In genomic region chr5:116536279-116537161, GRCh38 we compare ENCODE assay signal across 17 cellular contexts. TPM values are rescaled to one million over a fixed set of nuclear protein-coding genes. Genes with fewer than 3 reads are reported as not detected.
DNase-seq lines count a peak whose midpoint lies in the region; ATAC-seq and TF ChIP-seq lines count a peak whose summit lies in the region.
"Had no signal": no experiment of that assay in that cellular context is flagged by ENCODE, and none has a peak within 500 bp of the region (broad histone marks: within the 10 kb centered on the region; RNA-seq: fewer than 3 reads in every experiment).

No MANE protein-coding gene starts in this region.

- no peak overlapping the region for H2AFZ ChIP-seq in H9 (ENCODE audit: low read length)

- H3K56ac ChIP-seq in H9 (ENCODE audit: insufficient read length, low read depth, low read length), result no peak overlapping the region

- H3K9ac ChIP-seq in H9 (ENCODE audit: extremely low read depth, insufficient read length, low read length), result no peak overlapping the region
- H3K9ac ChIP-seq in rectal smooth muscle tissue (ENCODE audit: low read length), result no peak overlapping the region

- no peak overlapping the region for H4K8ac ChIP-seq in H9 (replicated peaks; ENCODE audit: insufficient read length, low read depth, low read length)

- H3K79me2 ChIP-seq in H9 (ENCODE audit: insufficient read depth, low read length), result peaks cover 86% of the 10 kb centered on the region

- no peak overlapping the region for H3K4ac ChIP-seq in H9 (ENCODE audit: low read depth, low read length)

- H2BK12ac ChIP-seq in H9 (ENCODE audit: insufficient read length, low read depth, low read length), result no peak overlapping the region

- DNase-seq in H9 (no peak), body of pancreas (peak in 1 of 4 donors; percentile 12), islet precursor cell (peak; percentile 67), NOMO-1 treated with DMSO at 0.1 percent for 48 hours (lab: John Stamatoyannopoulos, UW; ENCODE audit: unreplicated experiment) (no peak), omental fat pad (ENCODE audit: low spot score) (no peak)
- no peak for DNase-seq in activated T-cell treated with anti-CD3 and anti-CD28 coated beads, Interleukin-2, amount 50 U/mL, for 24 hours
- no peak for DNase-seq in effector memory CD8-positive, alpha-beta T cell
- DNase-seq: activated naive CD4-positive, alpha-beta T cell treated with Interleukin-2 at 50 U/mL for 16 hours; DMS153; GOT3; NCI-H1105; NCI-H510A had no signal

- no peak for TF ChIP-seq POLR2A in body of pancreas (IDR thresholded peaks at IDR 0.05)

- H3K27ac ChIP-seq in H9 (ENCODE audit: insufficient read length, low read depth, low read length), result no peak overlapping the region
- H3K27ac ChIP-seq in body of pancreas, result peak overlapping the region in 3 of 4 donors; percentile 23 to 53 (median 44)
- H3K27ac ChIP-seq in rectal smooth muscle tissue (ENCODE audit: low read depth, low read length), result no peak overlapping the region
- H3K27ac ChIP-seq: suprapubic skin had no signal

- no peaks in the 10 kb centered on the region for H4K20me1 ChIP-seq in H9 (ENCODE audit: control insufficient read depth, insufficient read depth, insufficient read length)

- H3K4me3 ChIP-seq in body of pancreas, result no peak overlapping the region
- H3K4me3 ChIP-seq in rectal smooth muscle tissue (ENCODE audit: low read length), result peak overlapping the region; percentile 17
- H3K4me3 ChIP-seq: suprapubic skin had no signal

- intact Hi-C loops in body of pancreas (cut with DNase I), result no loop called here

- H3K9me3 ChIP-seq in H9 (ENCODE audit: control insufficient read depth, low read depth, low read length), result no peaks in the 10 kb centered on the region
- no peaks in the 10 kb centered on the region for H3K9me3 ChIP-seq in body of pancreas
- H3K9me3 ChIP-seq: suprapubic skin had no signal

- no peak overlapping the region; a peak in 1 of 5 replicates for H3K4me3 Mint-ChIP-seq in H9
- no peak overlapping the region for H3K4me3 Mint-ChIP-seq in activated T-cell treated with anti-CD3 and anti-CD28 coated beads, Interleukin-2, amount 50 U/mL, for 24 hours
- no peak overlapping the region for H3K4me3 Mint-ChIP-seq in effector memory CD8-positive, alpha-beta T cell
- H3K4me3 Mint-ChIP-seq: IgD-negative memory B cell had no signal

- no peak overlapping the region for H3K23ac ChIP-seq in H9 (ENCODE audit: insufficient read length, low read depth, low read length)

- H3K36me3 ChIP-seq in body of pancreas (replicated peaks in 1 of 2; ENCODE audit: insufficient read depth in 1 of 2, low read depth in 2 of 2) (no peaks in the 10 kb centered on the region), rectal smooth muscle tissue (ENCODE audit: control insufficient read depth, insufficient read depth, low read length) (no peaks in the 10 kb centered on the region)
- H3K36me3 ChIP-seq: suprapubic skin had no signal

- no peak overlapping the region for H4K5ac ChIP-seq in H9 (ENCODE audit: insufficient read length, low read depth, low read length)

- peaks cover 48 to 63% of the 10 kb centered on the region in 2 experiments for H3K4me1 Mint-ChIP-seq in H9
- H3K4me1 Mint-ChIP-seq in activated T-cell treated with anti-CD3 and anti-CD28 coated beads, Interleukin-2, amount 50 U/mL, for 24 hours (ENCODE audit: low read depth), result no peaks in the 10 kb centered on the region
- H3K4me1 Mint-ChIP-seq in effector memory CD8-positive, alpha-beta T cell (ENCODE audit: low read depth in 2 of 2), result no peaks in the 10 kb centered on the region
- H3K4me1 Mint-ChIP-seq: IgD-negative memory B cell had no signal

- H2BK15ac ChIP-seq in H9 (ENCODE audit: low read depth, low read length), result no peak overlapping the region

- H3K27me3 ChIP-seq in H9 (ENCODE audit: insufficient read depth, low read length) (no peaks in the 10 kb centered on the region), body of pancreas (no peaks in the 10 kb centered on the region), rectal smooth muscle tissue (ENCODE audit: control insufficient read depth, insufficient read depth, low read length) (no peaks in the 10 kb centered on the region)
- H3K27me3 ChIP-seq: suprapubic skin had no signal

- H3K27me3 Mint-ChIP-seq in H9 (ENCODE audit: low read depth), result no peaks in the 10 kb centered on the region
- H3K27me3 Mint-ChIP-seq in activated T-cell treated with anti-CD3 and anti-CD28 coated beads, Interleukin-2, amount 50 U/mL, for 24 hours, result no peaks in the 10 kb centered on the region
- H3K27me3 Mint-ChIP-seq in effector memory CD8-positive, alpha-beta T cell, result no peaks in the 10 kb centered on the region
- H3K27me3 Mint-ChIP-seq: IgD-negative memory B cell had no signal

- H3K18ac ChIP-seq in H9 (ENCODE audit: insufficient read length, low read depth, low read length), result no peak overlapping the region

- H2BK120ac ChIP-seq in H9 (ENCODE audit: low read depth, low read length, poor library complexity, severe bottlenecking), result no peak overlapping the region

- H2BK5ac ChIP-seq in H9 (ENCODE audit: insufficient read length, low read length), result no peak overlapping the region

- peak; percentile 23 for ATAC-seq in body of pancreas
- ATAC-seq in effector memory CD8-positive, alpha-beta T cell (replicated peaks), result no peak
- no peak for ATAC-seq in omental fat pad (ENCODE audit: low FRiP score)
- ATAC-seq: left lobe of liver, Panc1 had no signal

- H3K4me1 ChIP-seq in H9 (ENCODE audit: insufficient read depth, low read length) (peaks cover 20% of the 10 kb centered on the region), body of pancreas (peaks cover 45% of the 10 kb centered on the region), rectal smooth muscle tissue (ENCODE audit: control insufficient read depth, insufficient read depth, low read length) (no peaks in the 10 kb centered on the region)

- H3K9me3 Mint-ChIP-seq in H9, result no peaks in the 10 kb centered on the region
- no peaks in the 10 kb centered on the region for H3K9me3 Mint-ChIP-seq in activated T-cell treated with anti-CD3 and anti-CD28 coated beads, Interleukin-2, amount 50 U/mL, for 24 hours
- H3K9me3 Mint-ChIP-seq in effector memory CD8-positive, alpha-beta T cell, result peaks cover 0 to 2% of the 10 kb centered on the region in 2 donors
- H3K9me3 Mint-ChIP-seq: IgD-negative memory B cell had no signal

- no peak overlapping the region for H2AK5ac ChIP-seq in H9 (ENCODE audit: insufficient read length, low read length)

- H2BK20ac ChIP-seq in H9 (ENCODE audit: low read depth, low read length, poor library complexity, severe bottlenecking), result no peak overlapping the region

- TF ChIP-seq CTCF in H9 (conservative IDR thresholded peaks at IDR 0.05) (no peak), body of pancreas (IDR thresholded peaks at IDR 0.05) (no peak), omental fat pad (IDR thresholded peaks at IDR 0.05) (no peak)

- no CpG with 5 or more reads among the region's 12 CpGs for WGBS in H9 (ENCODE audit: extremely low coverage, insufficient read length, low lambda C conversion rate)
- WGBS in body of pancreas, 2 donors, result 67 to 72% methylated on average over 12 of the region's 12 CpGs

- H3K4me2 ChIP-seq in H9 (ENCODE audit: insufficient read depth, insufficient read length, low read length), result no peak overlapping the region

- H3K36me3 Mint-ChIP-seq in H9 (ENCODE audit: insufficient read depth in 1 of 3, low read depth in 3 of 3), result peaks cover 3 to 13% (median 3%) of the 10 kb centered on the region in 3 experiments; a peak in 3 of 7 replicates
- no peaks in the 10 kb centered on the region for H3K36me3 Mint-ChIP-seq in activated T-cell treated with anti-CD3 and anti-CD28 coated beads, Interleukin-2, amount 50 U/mL, for 24 hours (ENCODE audit: low read depth)
- H3K36me3 Mint-ChIP-seq in effector memory CD8-positive, alpha-beta T cell (ENCODE audit: insufficient read depth), result no peaks in the 10 kb centered on the region

- no peak overlapping the region for H3K14ac ChIP-seq in H9 (ENCODE audit: insufficient read depth, low read length)

- peak overlapping the region in 2 of 3 experiments; percentile 16 to 66; a peak in 4 of 7 replicates for H3K27ac Mint-ChIP-seq in H9
- H3K27ac Mint-ChIP-seq in activated T-cell treated with anti-CD3 and anti-CD28 coated beads, Interleukin-2, amount 50 U/mL, for 24 hours, result no peak overlapping the region
- no peak overlapping the region for H3K27ac Mint-ChIP-seq in effector memory CD8-positive, alpha-beta T cell
- H3K27ac Mint-ChIP-seq: IgD-negative memory B cell had no signal

- no peak overlapping the region for H4K91ac ChIP-seq in H9 (ENCODE audit: insufficient read length, low read depth, low read length)

- H3T11ph ChIP-seq in H9 (ENCODE audit: low read length), result no peak overlapping the region

- no peaks in the 10 kb centered on the region for H3K23me2 ChIP-seq in H9 (ENCODE audit: insufficient read length, low read depth, low read length, poor library complexity, severe bottlenecking)

- H3K79me1 ChIP-seq in H9 (ENCODE audit: insufficient read depth, low read depth, low read length, poor library complexity, severe bottlenecking), result no peaks in the 10 kb centered on the region

RNA-seq across cellular contexts. Expression of gene SEMA6A, which starts 38.1 kb away (rescaled TPM):
- 335 and 354 TPM in 2 replicates for total RNA-seq in H9 (2021)
- 10 to 100 TPM; 18.7 to 25.1 TPM for total RNA-seq in body of pancreas
- 10 to 100 TPM; 21.3 to 70.3 (median 40.9) TPM for total RNA-seq in omental fat pad

Comparison
In these comparisons a context has a peak if more than half of its experiments do, and no peak if none do; other contexts are left out.
1. H3K27ac ChIP-seq: peak in body of pancreas (3 of 4); none in H9 (single experiment) and rectal smooth muscle tissue (single experiment).
2. H3K27ac Mint-ChIP-seq: peak in H9 (2 of 3); none in activated T-cell treated with anti-CD3 and anti-CD28 coated beads, Interleukin-2, amount 50 U/mL, for 24 hours (single experiment) and effector memory CD8-positive, alpha-beta T cell (0 of 2).